Comparison of ENCODE assay signal across 1 cellular context in genomic region chr12:19988457-19988856, GRCh38.
TF ChIP-seq lines count a peak whose summit lies in the region.

No MANE protein-coding gene starts in this region.

TF ChIP-seq in GM23338, 12 proteins besides CTCF, POLR2A, EP300 and RAD21 (continued from another document):
- TF ChIP-seq REST (IDR thresholded peaks at IDR 0.05; ENCODE audit: unreplicated experiment) (no peak), STAT1 (IDR thresholded peaks at IDR 0.05; ENCODE audit: unreplicated experiment) (no peak), ETS1 (IDR thresholded peaks at IDR 0.05) (no peak)
